8 cellular contexts compared by ENCODE assay signal in genomic region chr10:73965890-73966768, GRCh38. TPM values are rescaled to one million over a fixed set of nuclear protein-coding genes. Genes with fewer than 3 reads are reported as not detected.
DNase-seq lines count a peak whose midpoint lies in the region; ATAC-seq and TF ChIP-seq lines count a peak whose summit lies in the region.

No MANE protein-coding gene starts in this region.

- H3K27me3 ChIP-seq in HAP-1 (ENCODE audit: low read depth) (no peaks in the 10 kb centered on the region), SK-N-SH (ENCODE audit: insufficient read depth) (no peaks in the 10 kb centered on the region), neuron (ENCODE audit: insufficient read depth, low read length) (no peaks in the 10 kb centered on the region)

- POLR2A ChIA-PET in SK-N-SH (lab: Yijun Ruan, JAX): no interaction called here

- H3K27ac Mint-ChIP-seq in stimulated activated effector memory CD8-positive, alpha-beta T cell treated with anti-CD3 and anti-CD28 coated beads, Interleukin-12 subunit alpha, Interleukin-12 subunit beta, amount 100 ng/mL, for 72 hours: no peak overlapping the region

- no peak overlapping the region for H3K4me3 Mint-ChIP-seq in stimulated activated effector memory CD8-positive, alpha-beta T cell treated with anti-CD3 and anti-CD28 coated beads, Interleukin-12 subunit alpha, Interleukin-12 subunit beta, amount 100 ng/mL, for 72 hours

- H3K79me2 ChIP-seq in SK-N-SH (ENCODE audit: insufficient read depth): no peaks in the 10 kb centered on the region

- 20% methylated on average over 16 of the region's 16 CpGs for WGBS in SK-N-SH (ENCODE audit: low lambda C conversion rate)

- in situ Hi-C loops in HAP-1 (cut with MboI; ENCODE audit: low sequenced_read_pairs): no loop called here

- no peaks in the 10 kb centered on the region for H3K9me2 ChIP-seq in SK-N-SH

- no peak overlapping the region for H3K4me3 ChIP-seq in HAP-1
- 0 out of 4 replicates have a peak overlapping the region, but pooled peaks of 1 of the 2 experiments have one; percentile 1 for H3K4me3 ChIP-seq in SK-N-SH (ENCODE audit: low read depth in 2 of 2, low read length in 1 of 2)
- no peak overlapping the region for H3K4me3 ChIP-seq in fibroblast of the aortic adventitia (ENCODE audit: low read depth, low read length)
- H3K4me3 ChIP-seq in neuron (ENCODE audit: low read length): peak overlapping the region; percentile 29

- no peak for TF ChIP-seq CTCF in SK-N-SH (IDR thresholded peaks at IDR 0.05)
- no peak for TF ChIP-seq CTCF in fibroblast of the aortic adventitia (IDR thresholded peaks at IDR 0.05; ENCODE audit: insufficient read depth, low read length)

- H3K9me3 ChIP-seq in HAP-1: no peaks in the 10 kb centered on the region
- H3K9me3 ChIP-seq in SK-N-SH: no peaks in the 10 kb centered on the region
- H3K9me3 ChIP-seq in neuron (ENCODE audit: low read length): no peaks in the 10 kb centered on the region

- peak overlapping the region; percentile 37; the same call in 1 of the 2 replicates for H3K9ac ChIP-seq in SK-N-SH

- no peak for TF ChIP-seq RAD21 in SK-N-SH (IDR thresholded peaks at IDR 0.05; ENCODE audit: low read length)

- H3K9me3 Mint-ChIP-seq in stimulated activated effector memory CD8-positive, alpha-beta T cell treated with anti-CD3 and anti-CD28 coated beads, Interleukin-12 subunit alpha, Interleukin-12 subunit beta, amount 100 ng/mL, for 72 hours: no peaks in the 10 kb centered on the region

- no peaks in the 10 kb centered on the region for H3K36me3 ChIP-seq in HAP-1 (replicated peaks)
- H3K36me3 ChIP-seq in SK-N-SH (replicated peaks in 1 of 2; ENCODE audit: control insufficient read depth in 1 of 2, insufficient read depth in 2 of 2, low read length in 1 of 2): no peaks in the 10 kb centered on the region
- no peaks in the 10 kb centered on the region for H3K36me3 ChIP-seq in neuron (ENCODE audit: insufficient read depth, low read length)

- TF ChIP-seq EP300 in SK-N-SH (IDR thresholded peaks at IDR 0.05; ENCODE audit: borderline replicate concordance in 1 of 2, low read depth in 1 of 2, low read length in 1 of 2): peak in 1 of 2 experiments; percentile 79; a peak in 2 of 4 replicates

- DNase-seq in HAP-1 (ENCODE audit: low spot score in 2 of 2) (peak; percentile 86 to 87), SK-N-SH (no peak), fibroblast of the aortic adventitia (ENCODE audit: low read depth) (peak; percentile 99), middle frontal gyrus (ENCODE audit: extremely low spot score, low spot score) (no peak), HUDEP-2 (lab: John Stamatoyannopoulos, UW; ENCODE audit: unreplicated experiment in 76 of 76) (no peak)
- DNase-seq in stimulated activated effector memory CD8-positive, alpha-beta T cell treated with anti-CD3 and anti-CD28 coated beads, Interleukin-12 subunit alpha, Interleukin-12 subunit beta, amount 100 ng/mL, for 72 hours (ENCODE audit: low spot score in 2 of 2): no peak

- peaks cover 22% of the 10 kb centered on the region for H3K4me1 Mint-ChIP-seq in stimulated activated effector memory CD8-positive, alpha-beta T cell treated with anti-CD3 and anti-CD28 coated beads, Interleukin-12 subunit alpha, Interleukin-12 subunit beta, amount 100 ng/mL, for 72 hours

- H2AFZ ChIP-seq in SK-N-SH (ENCODE audit: low read depth) (peak overlapping the region; percentile 71; the same call in 1 of the 2 replicates), neuron (ENCODE audit: low read depth, low read length) (peak overlapping the region; percentile 90)

- no peak for ATAC-seq in HG03039 (IDR thresholded peaks at IDR 0.05; ENCODE audit: unreplicated experiment)
- no peak for ATAC-seq in stimulated activated effector memory CD8-positive, alpha-beta T cell treated with anti-CD3 and anti-CD28 coated beads, Interleukin-12 subunit alpha, Interleukin-12 subunit beta, amount 100 ng/mL, for 72 hours

- peaks cover 22% of the 10 kb centered on the region for H3F3A ChIP-seq in SK-N-SH (replicated peaks; ENCODE audit: insufficient read depth)

- CTCF ChIA-PET in SK-N-SH (lab: Yijun Ruan, JAX): interaction anchor here (0.9 to 3.4 kb wide), 5 partner anchors 9 to 117 kb away, joined by 3 to 19 read pairs (median 4); no protein-coding TSS in a partner anchor

- peak overlapping the region; percentile 39 for H3K4me2 ChIP-seq in SK-N-SH

- H4K20me1 ChIP-seq in SK-N-SH (ENCODE audit: insufficient read depth): no peaks in the 10 kb centered on the region

- H3K36me3 Mint-ChIP-seq in stimulated activated effector memory CD8-positive, alpha-beta T cell treated with anti-CD3 and anti-CD28 coated beads, Interleukin-12 subunit alpha, Interleukin-12 subunit beta, amount 100 ng/mL, for 72 hours: no peaks in the 10 kb centered on the region

- peak overlapping the region; percentile 77 to 95 for H3K27ac ChIP-seq in SK-N-SH (ENCODE audit: low read depth in 2 of 2, low read length in 1 of 2)

- H3K4me1 ChIP-seq in HAP-1 (peaks cover 25% of the 10 kb centered on the region), SK-N-SH (ENCODE audit: control insufficient read depth in 1 of 2, insufficient read depth in 2 of 2, low read depth in 1 of 2, low read length in 1 of 2) (peaks cover 0 to 27% of the 10 kb centered on the region in 2 experiments; a peak in 2 of 4 replicates), neuron (ENCODE audit: insufficient read depth, low read length) (peaks cover 27% of the 10 kb centered on the region)

TF ChIP-seq in SK-N-SH, 30 proteins besides CTCF, POLR2A, EP300 and RAD21 (continues in another document):
- TF ChIP-seq FOXJ3 (CRISPR knock-in tag; IDR thresholded peaks at IDR 0.05) (no peak), TCF12 (IDR thresholded peaks at IDR 0.05) (peak; percentile 89), USF2 (IDR thresholded peaks at IDR 0.05; ENCODE audit: borderline replicate concordance, low read depth, low read length) (no peak), EZH2phosphoT487 (IDR thresholded peaks at IDR 0.05; ENCODE audit: borderline replicate concordance, low read depth) (no peak), RCOR1 (IDR thresholded peaks at IDR 0.05; ENCODE audit: low read length) (no peak), FOSL2 (IDR thresholded peaks at IDR 0.05; ENCODE audit: borderline replicate concordance, low read depth) (peak; percentile 88), JUND (IDR thresholded peaks at IDR 0.05) (peak; percentile 85), IRF3 (IDR thresholded peaks at IDR 0.05; ENCODE audit: low read depth, low read length) (no peak), CHD2 (IDR thresholded peaks at IDR 0.05; ENCODE audit: low read length, partially characterized antibody) (no peak), RFX5 (IDR thresholded peaks at IDR 0.05; ENCODE audit: low read length) (no peak), GATA2 (CRISPR knock-in tag; IDR thresholded peaks at IDR 0.05) (no peak), NRF1 (IDR thresholded peaks at IDR 0.05; ENCODE audit: low read depth, low read length) (no peak), NFIC (IDR thresholded peaks at IDR 0.05; ENCODE audit: borderline replicate concordance) (peak; percentile 50; the same call in 1 of the 2 replicates), TAF1 (IDR thresholded peaks at IDR 0.05; ENCODE audit: borderline replicate concordance, low read depth, low read length) (no peak), SIN3A (IDR thresholded peaks at IDR 0.05; ENCODE audit: borderline replicate concordance, low read depth, low read length) (peak; percentile 28; the same call in 1 of the 2 replicates), TEAD4 (IDR thresholded peaks at IDR 0.05; ENCODE audit: borderline replicate concordance, insufficient read depth) (0 out of 2 replicates have a peak, but pooled peaks have one; percentile 32), YY1 (IDR thresholded peaks at IDR 0.05; ENCODE audit: low read depth) (no peak), USF1 (IDR thresholded peaks at IDR 0.05; ENCODE audit: borderline replicate concordance, low read depth) (no peak), FOXM1 (IDR thresholded peaks at IDR 0.05; ENCODE audit: low read depth) (peak; percentile 71; the same call in 1 of the 2 replicates)

RNA-seq across cellular contexts. Expression of gene VCL, which starts 31.8 kb away (rescaled TPM):
- polyA plus RNA-seq in SK-N-SH (2012; rRNA removed): 147 and 190 TPM in 2 replicates
- 125 and 144 TPM in 2 replicates for polyA plus RNA-seq in SK-N-SH (2012; cell fraction: cytosol; rRNA removed)
- polyA plus RNA-seq in SK-N-SH (2012; cell fraction: nucleus; rRNA removed): 170 and 281 TPM in 2 replicates
- 148 and 176 TPM in 2 replicates for total RNA-seq in fibroblast of the aortic adventitia (ENCODE audit: low replicate concordance)

RNA-seq across cellular contexts. Expression of gene PLAU, which starts 55.2 kb away (rescaled TPM):
- polyA plus RNA-seq in SK-N-SH (2012; rRNA removed): 159 and 200 TPM in 2 replicates
- polyA plus RNA-seq in SK-N-SH (2012; cell fraction: cytosol; rRNA removed): 163 and 191 TPM in 2 replicates
- 211 and 277 TPM in 2 replicates for polyA plus RNA-seq in SK-N-SH (2012; cell fraction: nucleus; rRNA removed)
- 21.6 and 24.9 TPM in 2 replicates for total RNA-seq in fibroblast of the aortic adventitia (ENCODE audit: low replicate concordance)

Comparison
In these comparisons a context has a peak if more than half of its experiments do, and no peak if none do; other contexts are left out.
1. DNase-seq: peak in HAP-1 (2 of 2) and fibroblast of the aortic adventitia (single experiment); none in SK-N-SH (single experiment), stimulated activated effector memory CD8-positive, alpha-beta T cell treated with anti-CD3 and anti-CD28 coated beads, Interleukin-12 subunit alpha, Interleukin-12 subunit beta, amount 100 ng/mL, for 72 hours (0 of 2), middle frontal gyrus (single experiment) and HUDEP-2 (0 of 76).